7 cellular contexts compared by ENCODE assay signal in the genomic region with DNA sequence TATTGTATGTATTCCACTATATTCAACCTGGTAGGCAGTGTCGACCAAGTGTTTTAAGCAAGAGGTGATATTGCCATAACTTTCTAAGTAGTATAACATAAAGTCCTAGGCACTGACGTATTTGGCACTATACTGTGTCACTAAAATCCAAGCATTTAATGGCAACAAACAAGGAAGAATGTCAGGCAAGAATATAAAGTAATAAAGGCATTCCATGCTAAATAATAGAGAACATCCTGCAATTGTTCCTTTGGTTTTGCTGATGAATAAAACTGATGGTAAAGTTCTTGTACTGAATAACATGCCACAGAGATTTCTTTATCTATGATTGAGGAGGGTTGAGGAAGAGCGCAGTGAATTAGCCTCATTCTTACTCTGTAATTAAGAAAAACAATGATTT.
"Had no signal": no experiment of that assay in that cellular context is flagged by ENCODE, and none has a peak within 500 bp of the region (broad histone marks: within the 10 kb centered on the region; RNA-seq: fewer than 3 reads in every experiment).

No MANE protein-coding gene starts in this region.

- H3K4me3 Mint-ChIP-seq: GM23338, H9 had no signal

- DNase-seq: H9, HCEC 1CT, IMR-90 had no signal

- H3K4me3 ChIP-seq: GM23338, K562 had no signal

- ATAC-seq: GM23338, K562 had no signal

- H2AFZ ChIP-seq: GM23338 had no signal

- FAIRE-seq: H54, HTR-8/SVneo, K562 had no signal

- H3K27ac Mint-ChIP-seq: GM23338 had no signal
